2 cellular contexts compared by ENCODE assay signal in the genomic region with DNA sequence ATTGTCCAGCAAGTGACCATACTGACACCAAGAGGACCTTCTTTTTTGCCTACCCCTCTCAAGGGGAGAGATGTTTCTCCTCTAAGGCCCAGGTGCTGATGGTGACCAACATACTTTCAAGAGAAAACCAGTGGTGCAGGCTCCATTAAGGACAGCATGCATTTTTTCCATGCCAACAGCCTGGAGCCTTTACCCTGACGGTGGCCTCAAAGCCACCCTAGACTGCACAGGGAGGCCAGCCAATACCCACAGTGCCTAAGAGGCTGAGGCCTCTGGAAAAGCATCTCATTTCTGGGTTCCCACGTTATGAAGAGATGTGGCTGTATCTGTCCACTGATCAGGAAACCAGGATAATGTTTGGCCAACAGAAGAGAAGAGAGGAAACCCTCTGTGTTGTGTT.
TF ChIP-seq lines count a peak whose summit lies in the region.

No MANE protein-coding gene starts in this region.

TF ChIP-seq in GM23338, 12 proteins besides CTCF, POLR2A, EP300 and RAD21:
- TF ChIP-seq POLR2AphosphoS5 (IDR thresholded peaks at IDR 0.05; ENCODE audit: low read depth) = no peak
- no peak for TF ChIP-seq NANOG (IDR thresholded peaks at IDR 0.05; ENCODE audit: borderline replicate concordance)
- TF ChIP-seq, protein P1, sequence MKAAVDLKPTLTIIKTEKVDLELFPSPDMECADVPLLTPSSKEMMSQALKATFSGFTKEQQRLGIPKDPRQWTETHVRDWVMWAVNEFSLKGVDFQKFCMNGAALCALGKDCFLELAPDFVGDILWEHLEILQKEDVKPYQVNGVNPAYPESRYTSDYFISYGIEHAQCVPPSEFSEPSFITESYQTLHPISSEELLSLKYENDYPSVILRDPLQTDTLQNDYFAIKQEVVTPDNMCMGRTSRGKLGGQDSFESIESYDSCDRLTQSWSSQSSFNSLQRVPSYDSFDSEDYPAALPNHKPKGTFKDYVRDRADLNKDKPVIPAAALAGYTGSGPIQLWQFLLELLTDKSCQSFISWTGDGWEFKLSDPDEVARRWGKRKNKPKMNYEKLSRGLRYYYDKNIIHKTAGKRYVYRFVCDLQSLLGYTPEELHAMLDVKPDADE (IDR thresholded peaks at IDR 0.05) = no peak
- TF ChIP-seq JUNB (IDR thresholded peaks at IDR 0.05; ENCODE audit: unreplicated experiment) = no peak
- no peak for TF ChIP-seq ZNF331 (CRISPR knock-in tag; IDR thresholded peaks at IDR 0.05; ENCODE audit: low read depth)
- TF ChIP-seq ZNF114 (CRISPR knock-in tag; IDR thresholded peaks at IDR 0.05) = no peak
- no peak for TF ChIP-seq EZH2 (IDR thresholded peaks at IDR 0.05; ENCODE audit: low read depth, unreplicated experiment)

TF ChIP-seq in HepG2, 621 proteins besides CTCF, POLR2A, EP300 and RAD21 (continued from another document):
- TF ChIP-seq TBX2 (CRISPR knock-in tag; IDR thresholded peaks at IDR 0.05; ENCODE audit: borderline replicate concordance) = peak; percentile 18; the same call in 1 of the 2 replicates
